ENCODE assay signal across 22 cellular contexts in genomic region chr19:47443331-47443730, GRCh38. TPM values are rescaled to one million over a fixed set of nuclear protein-coding genes. Genes with fewer than 3 reads are reported as not detected.
"Had no signal": no experiment of that assay in that cellular context is flagged by ENCODE, and none has a peak within 500 bp of the region (broad histone marks: within the 10 kb centered on the region; RNA-seq: fewer than 3 reads in every experiment).

No MANE protein-coding gene starts in this region.

- H3K27ac ChIP-seq: colonic mucosa, gastroesophageal sphincter, neutrophil, right atrium auricular region, suprapubic skin, thyroid gland had no signal

- H3K9me3 ChIP-seq: colonic mucosa, gastroesophageal sphincter, mucosa of descending colon, right atrium auricular region, suprapubic skin, thyroid gland had no signal

- H3K4me3 Mint-ChIP-seq: nephron, type B pancreatic cell had no signal

- H3K36me3 Mint-ChIP-seq: type B pancreatic cell had no signal

- H3K4me3 ChIP-seq: colonic mucosa, gastroesophageal sphincter, mucosa of descending colon, right atrium auricular region, suprapubic skin, thyroid gland had no signal

- ATAC-seq: esophagus mucosa; gastroesophageal sphincter; left colon; mucosa of descending colon; stimulated activated naive CD8-positive, alpha-beta T cell treated with anti-CD3 and anti-CD28 coated beads, Interleukin-15, Interleukin-2, amounts not matched to agents 100 U/mL and 50 U/mL, for 24 hours had no signal

- H3K9me3 Mint-ChIP-seq: type B pancreatic cell had no signal

- H3K27ac Mint-ChIP-seq: nephron, type B pancreatic cell had no signal

- H3K36me3 ChIP-seq: colonic mucosa, gastroesophageal sphincter, neutrophil, right atrium auricular region, suprapubic skin, thyroid gland had no signal

- DNase-seq: colonic mucosa; effector CD8-positive, alpha-beta T cell; hippocampal formation; left colon; mammary epithelial cell; mucosa of descending colon; small intestine; stimulated activated CD4-positive, alpha-beta T cell treated with anti-CD3 and anti-CD28 coated beads, Interleukin-12 subunit alpha, Interleukin-12 subunit beta, amount 100 ng/mL, for 4 hours; stimulated activated naive CD8-positive, alpha-beta T cell treated with anti-CD3 and anti-CD28 coated beads, Interleukin-15, Interleukin-2, amounts not matched to agents 100 U/mL and 50 U/mL, for 24 hours; thyroid gland had no signal

RNA-seq across cellular contexts. Expression of gene SLC8A2, which starts 28.4 kb away (rescaled TPM):
- total RNA-seq: dermis microvascular lymphatic vessel endothelial cell, fibroblast of villous mesenchyme, kidney epithelial cell, mesenteric fat pad, osteocyte had no signal
